ENCODE assay signal across 1 cellular context in genomic region chr16:88649924-88650748, GRCh38.
TF ChIP-seq lines count a peak whose summit lies in the region.

No MANE protein-coding gene starts in this region.

TF ChIP-seq in HepG2, 621 proteins besides CTCF, POLR2A, EP300 and RAD21 (continued from another document and continues in another):
- TF ChIP-seq ZBTB44 (CRISPR knock-in tag; IDR thresholded peaks at IDR 0.05) (no peak), ZNF567 (CRISPR knock-in tag; IDR thresholded peaks at IDR 0.05; ENCODE audit: borderline replicate concordance) (no peak; the same call in 1 of the 2 replicates), ZNF503 (CRISPR knock-in tag; IDR thresholded peaks at IDR 0.05) (0 out of 2 replicates have a peak, but pooled peaks have one; percentile 40), ZNF234 (CRISPR knock-in tag; conservative IDR thresholded peaks at IDR 0.05) (0 out of 2 replicates have a peak, but pooled peaks have one; percentile 8), ZFAT (CRISPR knock-in tag; conservative IDR thresholded peaks at IDR 0.05) (no peak), ZSCAN21 (CRISPR knock-in tag; IDR thresholded peaks at IDR 0.05; ENCODE audit: borderline replicate concordance) (0 out of 2 replicates have a peak, but pooled peaks have one; percentile 7), RBFOX2 (IDR thresholded peaks at IDR 0.05; ENCODE audit: low read depth, low read length) (peak; percentile 40; the same call in 1 of the 2 replicates), CEBPB (IDR thresholded peaks at IDR 0.05; ENCODE audit: borderline replicate concordance, low read depth, low read length) (peak; percentile 45; the same call in 1 of the 2 replicates), PBX3 (CRISPR knock-in tag; IDR thresholded peaks at IDR 0.05; ENCODE audit: borderline replicate concordance) (no peak), ZNF292 (CRISPR knock-in tag; IDR thresholded peaks at IDR 0.05; ENCODE audit: borderline replicate concordance, low read depth) (0 out of 2 replicates have a peak, but pooled peaks have one; percentile 0), UBTF (CRISPR knock-in tag; IDR thresholded peaks at IDR 0.05) (peak; percentile 68; the same call in 1 of the 2 replicates), ZZZ3 (CRISPR knock-in tag; IDR thresholded peaks at IDR 0.05; ENCODE audit: borderline replicate concordance) (0 out of 2 replicates have a peak, but pooled peaks have one; percentile 4), ZNF280B (CRISPR knock-in tag; IDR thresholded peaks at IDR 0.05; ENCODE audit: borderline replicate concordance) (no peak; the same call in 1 of the 2 replicates), CREB1 (IDR thresholded peaks at IDR 0.05) (no peak), CREB1 (CRISPR knock-in tag; IDR thresholded peaks at IDR 0.05) (no peak), SNAPC4 (CRISPR knock-in tag; IDR thresholded peaks at IDR 0.05) (no peak), U2AF1 (optimal IDR thresholded peaks at IDR 0.05; ENCODE audit: low read depth, low read length) (no peak), DR1 (CRISPR knock-in tag; IDR thresholded peaks at IDR 0.05) (no peak), CREB3 (CRISPR knock-in tag; IDR thresholded peaks at IDR 0.05) (no peak), ZNF570 (CRISPR knock-in tag; IDR thresholded peaks at IDR 0.05; ENCODE audit: borderline replicate concordance) (no peak), ATF1 (CRISPR knock-in tag; IDR thresholded peaks at IDR 0.05) (no peak), SP4 (CRISPR knock-in tag; IDR thresholded peaks at IDR 0.05) (peak; percentile 60; the same call in 1 of the 2 replicates), PATZ1 (CRISPR knock-in tag; IDR thresholded peaks at IDR 0.05) (peak; percentile 78), ZNF263 (CRISPR knock-in tag; IDR thresholded peaks at IDR 0.05) (peak; percentile 90), MAFG (CRISPR knock-in tag; IDR thresholded peaks at IDR 0.05) (no peak), E2F2 (CRISPR knock-in tag; IDR thresholded peaks at IDR 0.05; ENCODE audit: borderline replicate concordance) (no peak), ZNF33A (CRISPR knock-in tag; IDR thresholded peaks at IDR 0.05; ENCODE audit: borderline replicate concordance) (no peak), GMEB2 (CRISPR knock-in tag; IDR thresholded peaks at IDR 0.05; ENCODE audit: low read depth) (no peak), ZBTB21 (CRISPR knock-in tag; IDR thresholded peaks at IDR 0.05) (no peak)
